Comparison of ENCODE assay signal across 1 cellular context in genomic region chr15:41789237-41789636, GRCh38.
TF ChIP-seq lines count a peak whose summit lies in the region.

No MANE protein-coding gene starts in this region.

TF ChIP-seq in IMR-90, 13 proteins besides CTCF, POLR2A, EP300 and RAD21 (continued from another document):
- TF ChIP-seq USF2 (IDR thresholded peaks at IDR 0.05; ENCODE audit: low read depth, low read length): no peak
- no peak for TF ChIP-seq RFX5 (IDR thresholded peaks at IDR 0.05; ENCODE audit: low read depth, low read length)
- TF ChIP-seq ELK1 (IDR thresholded peaks at IDR 0.05; ENCODE audit: borderline replicate concordance, low read depth, low read length): no peak
- no peak for TF ChIP-seq NFE2L2 (IDR thresholded peaks at IDR 0.05; ENCODE audit: low read depth, low read length)
- no peak for TF ChIP-seq CEBPB (IDR thresholded peaks at IDR 0.05; ENCODE audit: low read depth, low read length)
- TF ChIP-seq BHLHE40 (IDR thresholded peaks at IDR 0.05; ENCODE audit: low read depth, low read length): no peak
- TF ChIP-seq FOS (IDR thresholded peaks at IDR 0.05; ENCODE audit: low read depth, low read length): no peak
- no peak for TF ChIP-seq MAFK (IDR thresholded peaks at IDR 0.05; ENCODE audit: low read depth, low read length)
- no peak for TF ChIP-seq CHD1 (IDR thresholded peaks at IDR 0.05; ENCODE audit: low read depth, low read length)
